ENCODE assay signal across 9 cellular contexts in genomic region chr6:44041461-44042260, GRCh38.
A peak's percentile ranks its signal among the peaks of the same experiment; 100 is the strongest.
DNase-seq lines count a peak whose midpoint lies in the region; ATAC-seq and TF ChIP-seq lines count a peak whose summit lies in the region.
"Had no signal": no experiment of that assay in that cellular context is flagged by ENCODE, and none has a peak within 500 bp of the region (broad histone marks: within the 10 kb centered on the region; RNA-seq: fewer than 3 reads in every experiment).

No MANE protein-coding gene starts in this region.

- no peaks in the 10 kb centered on the region for H3K36me3 Mint-ChIP-seq in mesothelial cell of epicardium

- H3K9me3 Mint-ChIP-seq in mesothelial cell of epicardium = no peaks in the 10 kb centered on the region

- no peaks in the 10 kb centered on the region for H3K27me3 Mint-ChIP-seq in mesothelial cell of epicardium (ENCODE audit: low read depth)

- H3K27ac Mint-ChIP-seq in mesothelial cell of epicardium = peak overlapping the region; percentile 63

- TF ChIP-seq CTCF in AG09319 (IDR thresholded peaks at IDR 0.05; ENCODE audit: low read depth, low read length) (no peak), cardiac fibroblast (IDR thresholded peaks at IDR 0.05; ENCODE audit: low read depth, low read length) (no peak), mesothelial cell of epicardium (IDR thresholded peaks at IDR 0.05; ENCODE audit: unreplicated experiment) (no peak), GM10266 (IDR thresholded peaks at IDR 0.05; ENCODE audit: control insufficient read depth, insufficient read depth, low read depth, missing control alignments) (no peak)

- no peak overlapping the region for H3K4me3 ChIP-seq in cardiac fibroblast (replicated peaks in 1 of 2; ENCODE audit: low read depth in 2 of 2, low read length in 2 of 2)
- H3K4me3 ChIP-seq: GM12878 had no signal

- H3K4me3 Mint-ChIP-seq in mesothelial cell of epicardium = no peak overlapping the region

- peak; percentile 92 for DNase-seq in AG09319 (ENCODE audit: extremely low read depth, low read depth)
- DNase-seq in Kasumi-1 (lab: John Stamatoyannopoulos, UW) = peak; percentile 88 to 92
- DNase-seq in cardiac fibroblast (ENCODE audit: low read depth in 2 of 2) = peak; percentile 94
- DNase-seq in mesothelial cell of epicardium (ENCODE audit: low spot score in 2 of 2, unreplicated experiment in 2 of 2) = no peak
- no peak for DNase-seq in activated effector memory CD4-positive, alpha-beta T cell treated with Interleukin-2 at 50 U/mL for 16 hours
- no peak for DNase-seq in GM10266 (ENCODE audit: extremely low spot score)
- no peak for DNase-seq in NCI-H1092 (lab: John Stamatoyannopoulos, UW)

- no peak for ATAC-seq in GM21447 (IDR thresholded peaks at IDR 0.05; ENCODE audit: unreplicated experiment)
- ATAC-seq: GM12878 had no signal

- H3K4me1 Mint-ChIP-seq in mesothelial cell of epicardium = peaks cover 28% of the 10 kb centered on the region

Comparison
In these comparisons a context has a peak if more than half of its experiments do, and no peak if none do; other contexts are left out.
1. DNase-seq: peak in AG09319 (single experiment), Kasumi-1 (2 of 2) and cardiac fibroblast (2 of 2); none in mesothelial cell of epicardium (0 of 2), activated effector memory CD4-positive, alpha-beta T cell treated with Interleukin-2 at 50 U/mL for 16 hours (single experiment), GM10266 (single experiment) and NCI-H1092 (single experiment).